Comparison of ENCODE assay signal across 14 cellular contexts in genomic region chr17:67503184-67503583, GRCh38.
DNase-seq lines count a peak whose midpoint lies in the region; ATAC-seq and TF ChIP-seq lines count a peak whose summit lies in the region.
"Had no signal": no experiment of that assay in that cellular context is flagged by ENCODE, and none has a peak within 500 bp of the region (broad histone marks: within the 10 kb centered on the region; RNA-seq: fewer than 3 reads in every experiment).

No MANE protein-coding gene starts in this region.

- DNase-seq in Caki2 (ENCODE audit: low read depth) = peak; percentile 84
- peak; percentile 49 for DNase-seq in H4 (ENCODE audit: low spot score)
- no peak for DNase-seq in left colon
- DNase-seq in dorsolateral prefrontal cortex = no peak
- no peak for DNase-seq in T-helper 2 cell treated with Interferon-gamma antibody and Interleukin-4, amounts not matched to agents 5 μg/mL and 100 μg/mL, for 36 hours (ENCODE audit: low spot score)
- DNase-seq: cerebellar nuclear complex; DMS153; left cardiac atrium; NCI-H524 treated with DMSO at 0.1 percent for 48 hours; spleen; stimulated activated naive B cell treated with anti-CD40 and anti-IgM and Interleukin-4, amounts not matched to agents 10 μg/mL and 1 μg/mL and 100 μg/mL, for 72 hours had no signal

- ATAC-seq in activated T-helper 17 cell treated with anti-CD3 and anti-CD28 coated beads, Interleukin-2, amount 50 U/mL, for 72 hours (replicated peaks) = peak; percentile 92
- ATAC-seq in left colon = peak; percentile 15
- ATAC-seq in GM21529 (IDR thresholded peaks at IDR 0.05; ENCODE audit: unreplicated experiment) = no peak
- ATAC-seq: stimulated activated naive B cell treated with anti-CD40 and anti-IgM and Interleukin-4, amounts not matched to agents 10 μg/mL and 1 μg/mL and 100 μg/mL, for 72 hours had no signal

- no peaks in the 10 kb centered on the region for H3K27me3 Mint-ChIP-seq in activated T-helper 17 cell treated with anti-CD3 and anti-CD28 coated beads, Interleukin-2, amount 50 U/mL, for 72 hours
- no peaks in the 10 kb centered on the region for H3K27me3 Mint-ChIP-seq in T-helper 2 cell treated with Interferon-gamma antibody and Interleukin-4, amounts not matched to agents 5 μg/mL and 100 μg/mL, for 36 hours (ENCODE audit: low read depth)
- H3K27me3 Mint-ChIP-seq: stimulated activated naive B cell treated with anti-CD40 and anti-IgM and Interleukin-4, amounts not matched to agents 10 μg/mL and 1 μg/mL and 100 μg/mL, for 72 hours had no signal

- H3K4me3 ChIP-seq in dorsolateral prefrontal cortex = no peak overlapping the region
- H3K4me3 ChIP-seq: spleen had no signal

- peaks cover 35% of the 10 kb centered on the region for H3K4me1 Mint-ChIP-seq in activated T-helper 17 cell treated with anti-CD3 and anti-CD28 coated beads, Interleukin-2, amount 50 U/mL, for 72 hours
- peaks cover 6% of the 10 kb centered on the region for H3K4me1 Mint-ChIP-seq in T-helper 2 cell treated with Interferon-gamma antibody and Interleukin-4, amounts not matched to agents 5 μg/mL and 100 μg/mL, for 36 hours (ENCODE audit: low read depth)

- no peaks in the 10 kb centered on the region for H3K36me3 Mint-ChIP-seq in activated T-helper 17 cell treated with anti-CD3 and anti-CD28 coated beads, Interleukin-2, amount 50 U/mL, for 72 hours (ENCODE audit: low read depth)
- peaks cover 7% of the 10 kb centered on the region for H3K36me3 Mint-ChIP-seq in T-helper 2 cell treated with Interferon-gamma antibody and Interleukin-4, amounts not matched to agents 5 μg/mL and 100 μg/mL, for 36 hours (ENCODE audit: low read depth)

- TF ChIP-seq CTCF in dorsolateral prefrontal cortex (IDR thresholded peaks at IDR 0.05 in 54 of 56, conservative IDR thresholded peaks at IDR 0.05 in 2 of 56; ENCODE audit: low read depth in 1 of 56, partially characterized antibody in 56 of 56) = no peak

- H3K9me3 Mint-ChIP-seq in activated T-helper 17 cell treated with anti-CD3 and anti-CD28 coated beads, Interleukin-2, amount 50 U/mL, for 72 hours = no peaks in the 10 kb centered on the region
- peaks cover 11% of the 10 kb centered on the region for H3K9me3 Mint-ChIP-seq in T-helper 2 cell treated with Interferon-gamma antibody and Interleukin-4, amounts not matched to agents 5 μg/mL and 100 μg/mL, for 36 hours

- peak overlapping the region in 8 of 59 donors; percentile 8 to 63 (median 40) for H3K27ac ChIP-seq in dorsolateral prefrontal cortex
- H3K27ac ChIP-seq: HL-60, spleen had no signal

- no peaks in the 10 kb centered on the region for H3K27me3 ChIP-seq in dorsolateral prefrontal cortex
- H3K27me3 ChIP-seq: spleen had no signal

- intact Hi-C loops in left colon (cut with DNase I, micrococcal nuclease) = no loop called here
- intact Hi-C loops in dorsolateral prefrontal cortex (cut with DNase I) = no loop called here

- H3K27ac Mint-ChIP-seq in activated T-helper 17 cell treated with anti-CD3 and anti-CD28 coated beads, Interleukin-2, amount 50 U/mL, for 72 hours = peak overlapping the region; percentile 92
- no peak overlapping the region for H3K27ac Mint-ChIP-seq in T-helper 2 cell treated with Interferon-gamma antibody and Interleukin-4, amounts not matched to agents 5 μg/mL and 100 μg/mL, for 36 hours
- H3K27ac Mint-ChIP-seq: stimulated activated naive B cell treated with anti-CD40 and anti-IgM and Interleukin-4, amounts not matched to agents 10 μg/mL and 1 μg/mL and 100 μg/mL, for 72 hours had no signal

- in situ Hi-C loops in Caki2 (cut with HindIII; ENCODE audit: low pct_unique_long_range_greater_than_20kb, low sequenced_read_pairs) = no loop called here

- peak overlapping the region; percentile 35 for H3K4me3 Mint-ChIP-seq in activated T-helper 17 cell treated with anti-CD3 and anti-CD28 coated beads, Interleukin-2, amount 50 U/mL, for 72 hours
- no peak overlapping the region for H3K4me3 Mint-ChIP-seq in T-helper 2 cell treated with Interferon-gamma antibody and Interleukin-4, amounts not matched to agents 5 μg/mL and 100 μg/mL, for 36 hours
- H3K4me3 Mint-ChIP-seq: stimulated activated naive B cell treated with anti-CD40 and anti-IgM and Interleukin-4, amounts not matched to agents 10 μg/mL and 1 μg/mL and 100 μg/mL, for 72 hours had no signal

Comparison
In these comparisons a context has a peak if more than half of its experiments do, and no peak if none do; other contexts are left out.
1. DNase-seq: peak in Caki2 (single experiment) and H4 (single experiment); none in left colon (0 of 2), dorsolateral prefrontal cortex (0 of 10) and T-helper 2 cell treated with Interferon-gamma antibody and Interleukin-4, amounts not matched to agents 5 μg/mL and 100 μg/mL, for 36 hours (single experiment).